23 cellular contexts compared by ENCODE assay signal in the genomic region with DNA sequence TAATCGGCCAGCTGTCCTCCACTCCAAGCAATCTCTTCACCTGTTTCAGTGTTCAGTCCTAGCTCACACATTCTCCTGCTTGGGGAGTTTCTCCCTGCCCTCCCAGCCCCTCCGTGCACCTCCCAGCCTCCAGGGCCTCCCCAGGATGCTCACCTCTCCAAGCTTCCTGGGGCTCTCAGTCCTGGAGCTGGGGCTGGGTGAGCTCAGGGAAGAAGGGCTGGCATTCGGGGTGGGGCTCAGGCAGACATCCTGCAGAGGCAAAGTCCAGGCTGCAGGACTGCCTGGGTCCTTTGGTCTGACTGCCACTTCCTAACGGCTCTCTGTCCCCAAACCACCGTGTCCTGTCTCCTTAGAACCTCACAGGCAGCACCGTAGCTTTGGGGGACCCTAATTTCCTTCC. TPM values are rescaled to one million over a fixed set of nuclear protein-coding genes. Genes with fewer than 3 reads are reported as not detected.
DNase-seq lines count a peak whose midpoint lies in the region; ATAC-seq, FAIRE-seq and TF ChIP-seq lines count a peak whose summit lies in the region.
"Had no signal": no experiment of that assay in that cellular context is flagged by ENCODE, and none has a peak within 500 bp of the region (broad histone marks: within the 10 kb centered on the region; RNA-seq: fewer than 3 reads in every experiment).

No MANE protein-coding gene starts in this region.

- no peak for TF ChIP-seq POLR2A in HepG2 (IDR thresholded peaks at IDR 0.05; ENCODE audit: insufficient read depth in 1 of 2, low read depth in 2 of 2, low read length in 2 of 2)
- no peak for TF ChIP-seq POLR2A in right lobe of liver (IDR thresholded peaks at IDR 0.05)
- TF ChIP-seq POLR2A in sigmoid colon (IDR thresholded peaks at IDR 0.05): no peak
- TF ChIP-seq POLR2A in vagina (IDR thresholded peaks at IDR 0.05): no peak

- no peaks in the 10 kb centered on the region for H4K20me1 ChIP-seq in HepG2 (ENCODE audit: insufficient read depth, low read length)

- no peak for TF ChIP-seq RAD21 in HepG2 (CRISPR knock-in tag; IDR thresholded peaks at IDR 0.05)

- DNase-seq in HepG2 (ENCODE audit: low spot score) (no peak), right lobe of liver (no peak), sigmoid colon (no peak), vagina (ENCODE audit: extremely low spot score in 2 of 2) (no peak), Calu3 (no peak)
- DNase-seq: EL; HFFc6; NCI-H1092; NCI-H1694; NCI-H2107; NCI-H2227 treated with DMSO at 0.1 percent for 48 hours; NCI-H524 treated with DMSO at 0.1 percent for 48 hours; NK-92 treated with Interleukin-12 subunit alpha and Interleukin-12 subunit beta, amount 100 ng/mL, for 24 hours; SJCRH30 had no signal

- POLR2A ChIA-PET in HepG2 (lab: Yijun Ruan, JAX): interaction anchor here (1.8 to 2.1 kb wide), 3 partner anchors 11 to 21 kb away, joined by 6 to 11 read pairs (median 8); a partner anchor contains a TSS

- no peak for FAIRE-seq in HepG2 (lab: Jason Lieb, UNC)

- no peak overlapping the region for H2AFZ ChIP-seq in HepG2 (ENCODE audit: low read length)

- TF ChIP-seq EP300 in HepG2 (IDR thresholded peaks at IDR 0.05; ENCODE audit: low read depth in 2 of 2, low read length in 2 of 2) (no peak), HepG2 (CRISPR knock-in tag; IDR thresholded peaks at IDR 0.05; ENCODE audit: borderline replicate concordance) (no peak), sigmoid colon (IDR thresholded peaks at IDR 0.05) (no peak)

- H3K27me3 Mint-ChIP-seq in Calu3 (ENCODE audit: unreplicated experiment): peaks cover 17% of the 10 kb centered on the region

- H3K4me2 ChIP-seq in HepG2 (ENCODE audit: low read depth, low read length): peak overlapping the region; percentile 62

- peaks cover 11% of the 10 kb centered on the region for H3K4me1 Mint-ChIP-seq in Calu3 (ENCODE audit: low read depth, unreplicated experiment)

- H3K4me3 ChIP-seq in HepG2 (replicated peaks in 1 of 3; ENCODE audit: insufficient read depth in 1 of 3, low read depth in 2 of 3, low read length in 3 of 3) (no peak overlapping the region), right lobe of liver (no peak overlapping the region), duodenal mucosa (ENCODE audit: low read depth in 1 of 2, low read length in 2 of 2) (peak overlapping the region; percentile 63 to 64), mucosa of rectum (ENCODE audit: low read length in 2 of 2) (peak overlapping the region; percentile 28 to 59), sigmoid colon (no peak overlapping the region), vagina (no peak overlapping the region)
- H3K4me3 ChIP-seq: SJCRH30 had no signal

- H3K4me1 ChIP-seq in HepG2 (ENCODE audit: insufficient read depth, low read length): peaks cover 45% of the 10 kb centered on the region
- no peaks in the 10 kb centered on the region for H3K4me1 ChIP-seq in right lobe of liver
- H3K4me1 ChIP-seq in duodenal mucosa (ENCODE audit: control insufficient read depth in 1 of 2, insufficient read depth in 2 of 2, low read length in 2 of 2): peaks cover 15 to 17% of the 10 kb centered on the region in 2 donors
- peaks cover 19 to 23% of the 10 kb centered on the region in 2 donors for H3K4me1 ChIP-seq in mucosa of rectum (ENCODE audit: control insufficient read depth in 2 of 2, insufficient read depth in 2 of 2, low read length in 2 of 2)
- peaks cover 0 to 5% (median 0%) of the 10 kb centered on the region in 4 donors for H3K4me1 ChIP-seq in sigmoid colon
- no peaks in the 10 kb centered on the region for H3K4me1 ChIP-seq in vagina
- H3K4me1 ChIP-seq: SJCRH30 had no signal

- H3K27me3 ChIP-seq in HepG2 (ENCODE audit: control insufficient read depth in 1 of 2, insufficient read depth in 2 of 2, low read length in 2 of 2) (no peaks in the 10 kb centered on the region; a peak in 1 of 5 replicates), right lobe of liver (no peaks in the 10 kb centered on the region), duodenal mucosa (ENCODE audit: control insufficient read depth in 1 of 2, insufficient read depth in 2 of 2, low read length in 2 of 2) (no peaks in the 10 kb centered on the region), mucosa of rectum (ENCODE audit: control insufficient read depth in 2 of 2, insufficient read depth in 2 of 2, low read length in 2 of 2) (no peaks in the 10 kb centered on the region), sigmoid colon (peaks cover 0 to 11% (median 6%) of the 10 kb centered on the region in 3 donors), vagina (no peaks in the 10 kb centered on the region)

- TF ChIP-seq CTCF in HepG2 (CRISPR knock-in tag; IDR thresholded peaks at IDR 0.05): no peak
- TF ChIP-seq CTCF in right lobe of liver (IDR thresholded peaks at IDR 0.05): no peak
- TF ChIP-seq CTCF in sigmoid colon (IDR thresholded peaks at IDR 0.05): no peak
- no peak for TF ChIP-seq CTCF in vagina (IDR thresholded peaks at IDR 0.05)
- no peak for TF ChIP-seq CTCF in Calu3 (IDR thresholded peaks at IDR 0.05; ENCODE audit: unreplicated experiment)

- H3K36me3 ChIP-seq in HepG2 (replicated peaks in 1 of 2; ENCODE audit: control insufficient read depth in 1 of 2, insufficient read depth in 2 of 2, low read length in 2 of 2) (no peaks in the 10 kb centered on the region), right lobe of liver (no peaks in the 10 kb centered on the region), duodenal mucosa (ENCODE audit: control insufficient read depth in 1 of 2, insufficient read depth in 2 of 2, low read length in 2 of 2) (no peaks in the 10 kb centered on the region), mucosa of rectum (ENCODE audit: control insufficient read depth in 2 of 2, insufficient read depth in 2 of 2, low read length in 2 of 2) (no peaks in the 10 kb centered on the region), sigmoid colon (no peaks in the 10 kb centered on the region), vagina (no peaks in the 10 kb centered on the region)
- H3K36me3 ChIP-seq: SJCRH30 had no signal

- H3K9me3 Mint-ChIP-seq in Calu3 (ENCODE audit: low read depth, unreplicated experiment): no peaks in the 10 kb centered on the region
- H3K9me3 Mint-ChIP-seq: HFFc6 had no signal

- no peak overlapping the region for H3K9ac ChIP-seq in HepG2 (ENCODE audit: insufficient read depth, low read depth, low read length)
- H3K9ac ChIP-seq in duodenal mucosa (ENCODE audit: low read depth in 1 of 2, low read length in 2 of 2): peak overlapping the region; percentile 55 to 72
- H3K9ac ChIP-seq in mucosa of rectum (ENCODE audit: low read depth in 1 of 2, low read length in 2 of 2): peak overlapping the region in 1 of 2 donors; percentile 49

- H3K79me2 ChIP-seq in HepG2 (ENCODE audit: insufficient read depth, low read length): no peaks in the 10 kb centered on the region

- no peak overlapping the region for H3K27ac Mint-ChIP-seq in Calu3 (ENCODE audit: unreplicated experiment)
- H3K27ac Mint-ChIP-seq: HFFc6 had no signal

- no peak overlapping the region for H3K4me3 Mint-ChIP-seq in Calu3 (ENCODE audit: low read depth, unreplicated experiment)
- H3K4me3 Mint-ChIP-seq: HFFc6 had no signal

- H3K27ac ChIP-seq in HepG2 (ENCODE audit: extremely low read length, insufficient read depth, low read length) (no peak overlapping the region), right lobe of liver (no peak overlapping the region), duodenal mucosa (ENCODE audit: low read depth, low read length) (peak overlapping the region; percentile 76), mucosa of rectum (ENCODE audit: low read depth in 2 of 2, low read length in 2 of 2) (peak overlapping the region; percentile 58 to 72), sigmoid colon (no peak overlapping the region), vagina (no peak overlapping the region)
- H3K27ac ChIP-seq: C4-2B, SJCRH30 had no signal

- H3K36me3 Mint-ChIP-seq in Calu3 (ENCODE audit: insufficient read depth, unreplicated experiment): no peaks in the 10 kb centered on the region

- 42% methylated on average over 6 of the region's 6 CpGs for WGBS in HepG2 (ENCODE audit: low lambda C conversion rate)
- WGBS in right lobe of liver (ENCODE audit: insufficient coverage, low coverage, low lambda C conversion rate, missing lambda C conversion rate): 33% methylated on average over 5 of the region's 6 CpGs
- 45 to 46% methylated on average over 6 of the region's 6 CpGs for WGBS in sigmoid colon, 2 donors

- H3K9me3 ChIP-seq in HepG2 (ENCODE audit: low read length) (no peaks in the 10 kb centered on the region), right lobe of liver (no peaks in the 10 kb centered on the region), duodenal mucosa (ENCODE audit: control insufficient read depth in 1 of 2, low read length in 2 of 2) (no peaks in the 10 kb centered on the region), mucosa of rectum (ENCODE audit: control insufficient read depth in 2 of 2, low read length in 2 of 2) (no peaks in the 10 kb centered on the region), sigmoid colon (no peaks in the 10 kb centered on the region), vagina (no peaks in the 10 kb centered on the region)
- H3K9me3 ChIP-seq: SJCRH30 had no signal

- intact Hi-C loops in HepG2 (cut with micrococcal nuclease; ENCODE audit: unreplicated experiment): no loop called here
- intact Hi-C loops in right lobe of liver (cut with DNase I): no loop called here
- intact Hi-C loops in sigmoid colon (cut with DNase I): no loop called here
- intact Hi-C loops in vagina (cut with DNase I): no loop called here
- intact Hi-C loops in Calu3 (cut with micrococcal nuclease; ENCODE audit: unreplicated experiment): no loop called here

- in situ Hi-C loops in HepG2 (cut with HindIII; ENCODE audit: extremely low pct_ligation_motif_present, low pct_unique_long_range_greater_than_20kb): no loop called here

- BruUV-seq in HepG2 (replicated peaks; lab: Mats Ljungman, UMichigan) (no TSS peak), Calu3 (replicated peaks; lab: Mats Ljungman, UMichigan) (no TSS peak)

- CTCF ChIA-PET in HepG2 (lab: Yijun Ruan, JAX; ENCODE audit: low intra/inter-chr PET ratio, low total read pairs) (no interaction called here), Calu3 (lab: Charles Lee) (interaction anchor here (1.0 to 1.2 kb wide), 3 partner anchors 17 to 30 kb away, joined by 3 to 5 read pairs (median 4); a partner anchor contains a TSS)

- ATAC-seq in HepG2 (peak; percentile 52), right lobe of liver (no peak), HG02981 (IDR thresholded peaks at IDR 0.05; ENCODE audit: unreplicated experiment) (no peak)

RNA-seq across cellular contexts. Expression of a gene that starts 2.6 kb away (rescaled TPM):
- total RNA-seq in HepG2 (2016; rRNA removed; fragmentation: Illumina TruSeq; extraction: Trizol) (0.74 and 1.3 TPM in 2 replicates), right lobe of liver (1 to 10 TPM; 1.1 to 5.6 (median 2.2) TPM), sigmoid colon (1 to 10 TPM in 3 of 4 donors, not detected in 1; 2.4 to 6.1 (median 4.1) TPM), vagina (not detected), Calu3 (2022) (0.73 TPM in 1 of 2 replicates, not detected in the other)
- total RNA-seq in HepG2 (2016; cell fraction: cytosol; rRNA removed; fragmentation: Illumina TruSeq; extraction: Trizol; ENCODE audit: low read depth): 0.79 and 1.0 TPM in 2 replicates
- 0.70 and 1.0 TPM in 2 replicates for total RNA-seq in HepG2 (2016; cell fraction: insoluble cytoplasmic fraction; rRNA removed; fragmentation: Illumina TruSeq; extraction: Trizol)
- 0.62 and 0.77 TPM in 2 replicates for total RNA-seq in HepG2 (2016; cell fraction: membrane; rRNA removed; fragmentation: Illumina TruSeq; extraction: Trizol)
- total RNA-seq in HepG2 (2016; cell fraction: nucleus; rRNA removed; fragmentation: Illumina TruSeq; extraction: Trizol): 0.84 and 1.5 TPM in 2 replicates
- polyA plus RNA-seq in HepG2 (2011; rRNA removed) (1.8 and 2.9 TPM in 2 replicates), sigmoid colon (10 to 100 TPM in 2 of 3 donors, 1 to 10 TPM in 1; 8.4 to 18.7 (median 11.8) TPM)
- 2.4 and 2.5 TPM in 2 replicates for polyA plus RNA-seq in HepG2 (2011; cell fraction: cytosol; rRNA removed)
- 6.2 and 7.0 TPM in 2 replicates for polyA plus RNA-seq in HepG2 (2011; cell fraction: nucleus; rRNA removed)
- 3.3 and 3.4 TPM in 2 replicates for polyA plus RNA-seq in HepG2 (2012)
- 0.33 and 0.50 TPM in 2 replicates for polyA plus RNA-seq in HepG2 (2016; cell fraction: cytosol; fragmentation: Illumina TruSeq; extraction: Trizol; ENCODE audit: low read depth)
- 0.37 and 0.74 TPM in 2 replicates for polyA plus RNA-seq in HepG2 (2016; cell fraction: insoluble cytoplasmic fraction; fragmentation: Illumina TruSeq; extraction: Trizol; ENCODE audit: low read depth)
- 0.28 and 1.2 TPM in 2 replicates for polyA plus RNA-seq in HepG2 (2016; cell fraction: membrane; fragmentation: Illumina TruSeq; extraction: Trizol; ENCODE audit: low read depth)
- 1.7 and 1.9 TPM in 2 replicates for polyA plus RNA-seq in HepG2 (2016; cell fraction: nucleus; fragmentation: Illumina TruSeq; extraction: Trizol; ENCODE audit: insufficient read depth, low read depth)
- 5.1 TPM in 1 of 2 replicates, not detected in the other for polyA minus RNA-seq in HepG2 (2011; rRNA and poly(A)+ RNA removed; ENCODE audit: low replicate concordance)
- polyA minus RNA-seq in HepG2 (2011; cell fraction: cytosol; rRNA and poly(A)+ RNA removed): 1.9 and 2.7 TPM in 2 replicates
- 1.4 and 1.5 TPM in 2 replicates for polyA minus RNA-seq in HepG2 (2011; cell fraction: nucleus; rRNA and poly(A)+ RNA removed)
- total RNA-seq: A172, H4, HFFc6, MCF 10A, OCI-LY7, RPMI7951, SJCRH30 had no signal

RNA-seq across cellular contexts. Expression of a gene that starts 17.2 kb away (rescaled TPM):
- total RNA-seq in HepG2 (2016; rRNA removed; fragmentation: Illumina TruSeq; extraction: Trizol) (2.1 and 5.5 TPM in 2 replicates), right lobe of liver (1 to 10 TPM; 2.3 to 5.3 (median 3.7) TPM), sigmoid colon (10 to 100 TPM in 2 of 4 donors, 1 to 10 TPM in 2; 7.5 to 12.7 (median 9.6) TPM), vagina (19.2 TPM), Calu3 (2022) (16.1 and 23.5 TPM in 2 replicates)
- 1.8 and 2.2 TPM in 2 replicates for total RNA-seq in HepG2 (2016; cell fraction: cytosol; rRNA removed; fragmentation: Illumina TruSeq; extraction: Trizol; ENCODE audit: low read depth)
- total RNA-seq in HepG2 (2016; cell fraction: insoluble cytoplasmic fraction; rRNA removed; fragmentation: Illumina TruSeq; extraction: Trizol): 1.8 and 4.7 TPM in 2 replicates
- total RNA-seq in HepG2 (2016; cell fraction: membrane; rRNA removed; fragmentation: Illumina TruSeq; extraction: Trizol): 3.9 and 4.5 TPM in 2 replicates
- 5.3 and 6.2 TPM in 2 replicates for total RNA-seq in HepG2 (2016; cell fraction: nucleus; rRNA removed; fragmentation: Illumina TruSeq; extraction: Trizol)
- polyA plus RNA-seq in HepG2 (2011; rRNA removed) (9.0 and 11.8 TPM in 2 replicates), sigmoid colon (10 to 100 TPM in 1 of 3 donors, 1 to 10 TPM in 2; 3.0 to 14.8 (median 3.5) TPM)
- 6.6 and 8.7 TPM in 2 replicates for polyA plus RNA-seq in HepG2 (2011; cell fraction: cytosol; rRNA removed)
- polyA plus RNA-seq in HepG2 (2011; cell fraction: nucleus; rRNA removed): 46.8 and 58.8 TPM in 2 replicates
- polyA plus RNA-seq in HepG2 (2012): 10.0 and 13.2 TPM in 2 replicates
- polyA plus RNA-seq in HepG2 (2016; cell fraction: cytosol; fragmentation: Illumina TruSeq; extraction: Trizol; ENCODE audit: low read depth): 1.3 and 1.4 TPM in 2 replicates
- 2.6 and 4.4 TPM in 2 replicates for polyA plus RNA-seq in HepG2 (2016; cell fraction: insoluble cytoplasmic fraction; fragmentation: Illumina TruSeq; extraction: Trizol; ENCODE audit: low read depth)
- polyA plus RNA-seq in HepG2 (2016; cell fraction: membrane; fragmentation: Illumina TruSeq; extraction: Trizol; ENCODE audit: low read depth): 2.5 and 3.8 TPM in 2 replicates
- 14.7 and 16.2 TPM in 2 replicates for polyA plus RNA-seq in HepG2 (2016; cell fraction: nucleus; fragmentation: Illumina TruSeq; extraction: Trizol; ENCODE audit: insufficient read depth, low read depth)
- polyA minus RNA-seq in HepG2 (2011; rRNA and poly(A)+ RNA removed; ENCODE audit: low replicate concordance): 9.0 and 17.8 TPM in 2 replicates
- polyA minus RNA-seq in HepG2 (2011; cell fraction: cytosol; rRNA and poly(A)+ RNA removed): 4.7 and 5.3 TPM in 2 replicates
- 7.0 and 12.1 TPM in 2 replicates for polyA minus RNA-seq in HepG2 (2011; cell fraction: nucleus; rRNA and poly(A)+ RNA removed)

RNA-seq across cellular contexts. Expression of a gene that starts 32.0 kb away (rescaled TPM):
- total RNA-seq in HepG2 (2016; rRNA removed; fragmentation: Illumina TruSeq; extraction: Trizol) (not detected in 2 replicates), right lobe of liver (not detected), sigmoid colon (under 1 TPM in 1 of 4 donors, not detected in 3; 0.16 TPM), vagina (5.2 TPM), Calu3 (2022) (1.4 and 3.4 TPM in 2 replicates)
- total RNA-seq in HepG2 (2016; cell fraction: cytosol; rRNA removed; fragmentation: Illumina TruSeq; extraction: Trizol; ENCODE audit: low read depth): not detected in 2 replicates
- not detected in 2 replicates for total RNA-seq in HepG2 (2016; cell fraction: insoluble cytoplasmic fraction; rRNA removed; fragmentation: Illumina TruSeq; extraction: Trizol)
- total RNA-seq in HepG2 (2016; cell fraction: membrane; rRNA removed; fragmentation: Illumina TruSeq; extraction: Trizol): not detected in 2 replicates
- not detected in 2 replicates for total RNA-seq in HepG2 (2016; cell fraction: nucleus; rRNA removed; fragmentation: Illumina TruSeq; extraction: Trizol)
- polyA plus RNA-seq in HepG2 (2011; rRNA removed) (0.16 and 0.21 TPM in 2 replicates), sigmoid colon (1 to 10 TPM in 2 of 3 donors, under 1 TPM in 1; 0.60 to 3.8 (median 1.4) TPM)
- polyA plus RNA-seq in HepG2 (2011; cell fraction: cytosol; rRNA removed): 0.04 and 0.05 TPM in 2 replicates
- polyA plus RNA-seq in HepG2 (2011; cell fraction: nucleus; rRNA removed): 0.43 and 1.4 TPM in 2 replicates
- 0.28 TPM in 2 replicates for polyA plus RNA-seq in HepG2 (2012)
- polyA plus RNA-seq in HepG2 (2016; cell fraction: cytosol; fragmentation: Illumina TruSeq; extraction: Trizol; ENCODE audit: low read depth): not detected in 2 replicates
- not detected in 2 replicates for polyA plus RNA-seq in HepG2 (2016; cell fraction: insoluble cytoplasmic fraction; fragmentation: Illumina TruSeq; extraction: Trizol; ENCODE audit: low read depth)
- not detected in 2 replicates for polyA plus RNA-seq in HepG2 (2016; cell fraction: membrane; fragmentation: Illumina TruSeq; extraction: Trizol; ENCODE audit: low read depth)
- polyA plus RNA-seq in HepG2 (2016; cell fraction: nucleus; fragmentation: Illumina TruSeq; extraction: Trizol; ENCODE audit: insufficient read depth, low read depth): not detected in 2 replicates
- polyA minus RNA-seq in HepG2 (2011; rRNA and poly(A)+ RNA removed; ENCODE audit: low replicate concordance): 0.16 TPM in 1 of 2 replicates, not detected in the other
- not detected in 2 replicates for polyA minus RNA-seq in HepG2 (2011; cell fraction: cytosol; rRNA and poly(A)+ RNA removed)
- polyA minus RNA-seq in HepG2 (2011; cell fraction: nucleus; rRNA and poly(A)+ RNA removed): not detected in 2 replicates
- total RNA-seq: HFFc6, OCI-LY7, RPMI7951 had no signal

RNA-seq across cellular contexts. Expression of a gene that starts 38.7 kb away (rescaled TPM):
- total RNA-seq in HepG2 (2016; rRNA removed; fragmentation: Illumina TruSeq; extraction: Trizol): 0.18 TPM in 1 of 2 replicates, not detected in the other
- total RNA-seq in HepG2 (2016; cell fraction: cytosol; rRNA removed; fragmentation: Illumina TruSeq; extraction: Trizol; ENCODE audit: low read depth): not detected in 2 replicates
- 0.19 TPM in 1 of 2 replicates, not detected in the other for total RNA-seq in HepG2 (2016; cell fraction: insoluble cytoplasmic fraction; rRNA removed; fragmentation: Illumina TruSeq; extraction: Trizol)
- total RNA-seq in HepG2 (2016; cell fraction: membrane; rRNA removed; fragmentation: Illumina TruSeq; extraction: Trizol): 0.10 and 0.25 TPM in 2 replicates
- 0.60 TPM in 1 of 2 replicates, not detected in the other for total RNA-seq in HepG2 (2016; cell fraction: nucleus; rRNA removed; fragmentation: Illumina TruSeq; extraction: Trizol)
- 1.2 and 1.9 TPM in 2 replicates for polyA plus RNA-seq in HepG2 (2011; rRNA removed)
- 0.75 and 1.1 TPM in 2 replicates for polyA plus RNA-seq in HepG2 (2011; cell fraction: cytosol; rRNA removed)
- 8.1 and 12.7 TPM in 2 replicates for polyA plus RNA-seq in HepG2 (2011; cell fraction: nucleus; rRNA removed)
- polyA plus RNA-seq in HepG2 (2012): 0.74 and 1.1 TPM in 2 replicates
- polyA plus RNA-seq in HepG2 (2016; cell fraction: cytosol; fragmentation: Illumina TruSeq; extraction: Trizol; ENCODE audit: low read depth): 0.14 and 0.17 TPM in 2 replicates
- polyA plus RNA-seq in HepG2 (2016; cell fraction: insoluble cytoplasmic fraction; fragmentation: Illumina TruSeq; extraction: Trizol; ENCODE audit: low read depth): 0.20 and 0.44 TPM in 2 replicates
- 0.09 and 0.25 TPM in 2 replicates for polyA plus RNA-seq in HepG2 (2016; cell fraction: membrane; fragmentation: Illumina TruSeq; extraction: Trizol; ENCODE audit: low read depth)
- 0.68 and 0.79 TPM in 2 replicates for polyA plus RNA-seq in HepG2 (2016; cell fraction: nucleus; fragmentation: Illumina TruSeq; extraction: Trizol; ENCODE audit: insufficient read depth, low read depth)
- 0.72 and 1.3 TPM in 2 replicates for polyA minus RNA-seq in HepG2 (2011; rRNA and poly(A)+ RNA removed; ENCODE audit: low replicate concordance)
- not detected in 2 replicates for polyA minus RNA-seq in HepG2 (2011; cell fraction: cytosol; rRNA and poly(A)+ RNA removed)
- 1.0 and 1.2 TPM in 2 replicates for polyA minus RNA-seq in HepG2 (2011; cell fraction: nucleus; rRNA and poly(A)+ RNA removed)
- total RNA-seq in right lobe of liver: under 1 TPM in 3 of 6 experiments, not detected in 3; 0.20 to 0.29 (median 0.24) TPM
- 10 to 100 TPM in 2 of 4 donors, 1 to 10 TPM in 2; 3.9 to 20.6 (median 10.8) TPM for total RNA-seq in sigmoid colon
- polyA plus RNA-seq in sigmoid colon: 1 to 10 TPM in 2 of 3 donors, not detected in 1; 2.9 to 4.2 TPM
- total RNA-seq in vagina: 10.1 TPM
- 3.4 and 3.8 TPM in 2 replicates for total RNA-seq in Calu3 (2022)

RNA-seq across cellular contexts. Expression of a gene that starts 40.6 kb away (rescaled TPM):
- total RNA-seq in HepG2 (2016; rRNA removed; fragmentation: Illumina TruSeq; extraction: Trizol) (not detected in 2 replicates), right lobe of liver (not detected), sigmoid colon (not detected), vagina (not detected), Calu3 (2022) (not detected in 2 replicates)
- total RNA-seq in HepG2 (2016; cell fraction: cytosol; rRNA removed; fragmentation: Illumina TruSeq; extraction: Trizol; ENCODE audit: low read depth): not detected in 2 replicates
- not detected in 2 replicates for total RNA-seq in HepG2 (2016; cell fraction: insoluble cytoplasmic fraction; rRNA removed; fragmentation: Illumina TruSeq; extraction: Trizol)
- not detected in 2 replicates for total RNA-seq in HepG2 (2016; cell fraction: membrane; rRNA removed; fragmentation: Illumina TruSeq; extraction: Trizol)
- not detected in 2 replicates for total RNA-seq in HepG2 (2016; cell fraction: nucleus; rRNA removed; fragmentation: Illumina TruSeq; extraction: Trizol)
- polyA plus RNA-seq in HepG2 (2011; rRNA removed) (0.03 TPM in 1 of 2 replicates, not detected in the other), sigmoid colon (not detected)
- polyA plus RNA-seq in HepG2 (2011; cell fraction: cytosol; rRNA removed): not detected in 2 replicates
- 0.31 and 0.59 TPM in 2 replicates for polyA plus RNA-seq in HepG2 (2011; cell fraction: nucleus; rRNA removed)
- polyA plus RNA-seq in HepG2 (2012): 0.09 TPM in 1 of 2 replicates, not detected in the other
- not detected in 2 replicates for polyA plus RNA-seq in HepG2 (2016; cell fraction: cytosol; fragmentation: Illumina TruSeq; extraction: Trizol; ENCODE audit: low read depth)
- not detected in 2 replicates for polyA plus RNA-seq in HepG2 (2016; cell fraction: insoluble cytoplasmic fraction; fragmentation: Illumina TruSeq; extraction: Trizol; ENCODE audit: low read depth)
- polyA plus RNA-seq in HepG2 (2016; cell fraction: membrane; fragmentation: Illumina TruSeq; extraction: Trizol; ENCODE audit: low read depth): not detected in 2 replicates
- polyA plus RNA-seq in HepG2 (2016; cell fraction: nucleus; fragmentation: Illumina TruSeq; extraction: Trizol; ENCODE audit: insufficient read depth, low read depth): not detected in 2 replicates
- polyA minus RNA-seq in HepG2 (2011; rRNA and poly(A)+ RNA removed; ENCODE audit: low replicate concordance): not detected in 2 replicates
- polyA minus RNA-seq in HepG2 (2011; cell fraction: cytosol; rRNA and poly(A)+ RNA removed): not detected in 2 replicates
- polyA minus RNA-seq in HepG2 (2011; cell fraction: nucleus; rRNA and poly(A)+ RNA removed): 0.25 TPM in 1 of 2 replicates, not detected in the other
- total RNA-seq: A172, H4, MCF 10A, OCI-LY7, RPMI7951, SJCRH30 had no signal

Comparison
In these comparisons a context has a peak if more than half of its experiments do, and no peak if none do; other contexts are left out.
1. H3K27ac ChIP-seq: peak in duodenal mucosa (single experiment) and mucosa of rectum (2 of 2); none in HepG2 (single experiment), right lobe of liver (0 of 3), sigmoid colon (0 of 4) and vagina (single experiment).
2. H3K4me3 ChIP-seq: peak in duodenal mucosa (2 of 2) and mucosa of rectum (2 of 2); none in HepG2 (0 of 3), right lobe of liver (0 of 3), sigmoid colon (0 of 4) and vagina (0 of 2).